In the genomic region with DNA sequence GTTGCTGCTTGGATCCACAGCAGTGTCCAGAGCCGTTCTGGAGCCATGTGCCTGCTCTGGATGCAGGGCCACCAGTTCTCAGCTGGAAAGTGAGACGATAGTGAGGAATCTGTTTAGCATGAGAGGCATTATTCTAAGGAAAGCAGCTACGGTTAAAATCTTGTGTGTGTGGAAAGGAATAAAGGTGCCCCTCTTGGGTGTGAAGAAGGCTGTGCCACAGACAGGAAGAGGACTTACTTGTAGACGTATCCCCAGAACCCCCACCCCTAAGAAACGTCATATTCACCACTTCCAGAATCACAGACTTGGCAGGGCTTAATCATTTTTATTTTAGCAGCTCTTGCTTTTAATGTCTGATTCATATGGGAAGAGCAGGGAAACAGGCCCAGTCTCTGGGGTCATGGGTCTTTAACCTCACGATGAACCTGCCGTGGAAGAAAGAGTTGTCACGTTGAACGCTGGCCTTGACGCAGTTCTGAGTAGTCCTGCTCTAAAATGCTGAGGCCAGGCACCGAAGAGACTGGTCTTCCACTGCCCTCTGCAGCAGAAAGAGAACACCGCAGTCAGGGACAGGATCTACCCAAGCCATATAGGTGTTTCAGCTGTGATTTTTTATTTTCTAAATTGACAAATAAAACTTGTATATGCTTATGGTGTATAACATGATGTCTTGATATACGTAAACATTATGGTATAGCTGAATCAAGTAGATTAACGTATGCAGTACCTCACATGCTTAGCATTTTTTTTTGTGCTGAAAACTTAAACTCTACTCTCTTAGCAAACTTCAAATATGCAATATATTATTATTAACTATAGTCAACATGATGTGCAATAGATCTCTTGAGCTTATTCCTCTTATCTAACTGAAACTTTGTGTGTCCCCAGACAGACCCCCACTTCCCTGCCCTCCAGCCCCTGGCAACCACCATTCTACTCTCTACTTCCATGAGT, we compare ENCODE assay signal across 8 cellular contexts. TPM values are rescaled to one million over a fixed set of nuclear protein-coding genes. Genes with fewer than 3 reads are reported as not detected.
A peak's percentile ranks its signal among the peaks of the same experiment; 100 is the strongest.
DNase-seq lines count a peak whose midpoint lies in the region; ATAC-seq and TF ChIP-seq lines count a peak whose summit lies in the region.

No MANE protein-coding gene starts in this region.

- H3K9me3 ChIP-seq in right cardiac atrium (ENCODE audit: control insufficient read depth, low read length), result no peaks in the 10 kb centered on the region

- no peak overlapping the region for H3K27ac ChIP-seq in right cardiac atrium (ENCODE audit: low read length)

- ATAC-seq in GM19397 (IDR thresholded peaks at IDR 0.05; ENCODE audit: unreplicated experiment), result peak; percentile 81
- peak; percentile 97 to 98 for ATAC-seq in right cardiac atrium
- no peak for ATAC-seq in HG03571 (IDR thresholded peaks at IDR 0.05; ENCODE audit: unreplicated experiment)

- no peak for TF ChIP-seq EP300 in Ishikawa (IDR thresholded peaks at IDR 0.05; ENCODE audit: borderline replicate concordance)

- in situ Hi-C loops in Caki2 (cut with HindIII; ENCODE audit: low pct_unique_long_range_greater_than_20kb, low sequenced_read_pairs), result no loop called here

- intact Hi-C loops in right cardiac atrium (cut with DNase I), result no loop called here

- H3K27me3 ChIP-seq in right cardiac atrium (ENCODE audit: control insufficient read depth, insufficient read depth), result no peaks in the 10 kb centered on the region

- peak; percentile 84 for TF ChIP-seq RAD21 in Ishikawa (IDR thresholded peaks at IDR 0.05; ENCODE audit: low read depth)

- WGBS in right cardiac atrium, result 15% methylated on average over 14 of the region's 14 CpGs

- no peaks in the 10 kb centered on the region for H3K4me1 ChIP-seq in right cardiac atrium (ENCODE audit: control insufficient read depth, insufficient read depth, low read length)

- peak overlapping the region; percentile 39 for H3K4me3 ChIP-seq in right cardiac atrium (ENCODE audit: low read length)

- DNase-seq in Caki2 (ENCODE audit: low read depth) (peak; percentile 73), SHP77 (lab: John Stamatoyannopoulos, UW) (peak; percentile 75 to 78), amniotic epithelial cell (ENCODE audit: low read depth) (peak; percentile 66), right cardiac atrium (peak; percentile 47 to 75 (median 67)), renal cortical epithelial cell (ENCODE audit: low read depth) (peak; percentile 68)

TF ChIP-seq in Ishikawa, 13 proteins besides CTCF, POLR2A, EP300 and RAD21:
- TF ChIP-seq YY1 (IDR thresholded peaks at IDR 0.05; ENCODE audit: low read depth) (no peak), TCF12 (IDR thresholded peaks at IDR 0.05; ENCODE audit: low read depth) (no peak), TEAD4 (IDR thresholded peaks at IDR 0.05) (no peak)

RNA-seq across cellular contexts. Expression of gene CARTPT, which starts 38.8 kb away (rescaled TPM):
- total RNA-seq in Caki2 (2014; rRNA removed; shearing (Covaris generic); ENCODE audit: low replicate concordance), result not detected in 2 replicates
- total RNA-seq in right cardiac atrium (under 1 TPM in 1 of 4 donors, not detected in 3; 0.34 TPM), renal cortical epithelial cell (not detected in 2 replicates)
- polyA plus RNA-seq in right cardiac atrium, result 0.29 TPM
